21 cellular contexts compared by ENCODE assay signal in genomic region chr19:18196511-18196845, GRCh38. TPM values are rescaled to one million over a fixed set of nuclear protein-coding genes. Genes with fewer than 3 reads are reported as not detected.
A peak's percentile ranks its signal among the peaks of the same experiment; 100 is the strongest.
DNase-seq lines count a peak whose midpoint lies in the region; ATAC-seq and TF ChIP-seq lines count a peak whose summit lies in the region.
"Had no signal": no experiment of that assay in that cellular context is flagged by ENCODE, and none has a peak within 500 bp of the region (broad histone marks: within the 10 kb centered on the region; RNA-seq: fewer than 3 reads in every experiment).

No MANE protein-coding gene starts in this region.

- no peaks in the 10 kb centered on the region for H3K9me3 ChIP-seq in CD4-positive, alpha-beta T cell (ENCODE audit: control insufficient read depth, low read length)

- peak overlapping the region; percentile 90 for H3K27ac ChIP-seq in 22Rv1
- no peak overlapping the region for H3K27ac ChIP-seq in CD4-positive, alpha-beta T cell (ENCODE audit: low read depth, low read length)
- H3K27ac ChIP-seq: GM23248 had no signal

- H3K27ac Mint-ChIP-seq in CD4-positive, alpha-beta T cell, result no peak overlapping the region
- H3K27ac Mint-ChIP-seq in brain (peak overlapping the region in 1 of 5 experiments; percentile 72), nephron (no peak overlapping the region)

- H3K4me1 Mint-ChIP-seq in CD4-positive, alpha-beta T cell (ENCODE audit: low read depth), result peaks cover 31% of the 10 kb centered on the region
- H3K4me1 Mint-ChIP-seq in brain, result peaks cover 32% of the 10 kb centered on the region
- H3K4me1 Mint-ChIP-seq in nephron, result peaks cover 14% of the 10 kb centered on the region

- POLR2A ChIA-PET in CD4-positive, alpha-beta T cell (lab: Charles Lee), result no interaction called here

- TF ChIP-seq CTCF in 22Rv1 (IDR thresholded peaks at IDR 0.05) (no peak), brain (conservative IDR thresholded peaks at IDR 0.05) (no peak), nephron (IDR thresholded peaks at IDR 0.05; ENCODE audit: unreplicated experiment in 3 of 3) (no peak)
- no peak for TF ChIP-seq CTCF in CD4-positive, alpha-beta T cell (IDR thresholded peaks at IDR 0.05)

- peaks cover 45% of the 10 kb centered on the region for H3K36me3 Mint-ChIP-seq in CD4-positive, alpha-beta T cell (ENCODE audit: low read depth)
- H3K36me3 Mint-ChIP-seq in brain (peaks cover 27% of the 10 kb centered on the region), nephron (ENCODE audit: low read depth) (peaks cover 15% of the 10 kb centered on the region)

- H3K9me3 Mint-ChIP-seq in CD4-positive, alpha-beta T cell, result no peaks in the 10 kb centered on the region
- H3K9me3 Mint-ChIP-seq in brain (peaks cover 0 to 4% (median 0%) of the 10 kb centered on the region in 5 experiments), nephron (no peaks in the 10 kb centered on the region)

- DNase-seq in CD4-positive, alpha-beta T cell, result no peak
- no peak for DNase-seq in DMS153 treated with DMSO at 0.1 percent for 48 hours (lab: John Stamatoyannopoulos, UW; ENCODE audit: unreplicated experiment)
- DNase-seq: ACHN; AML-193; CD4-positive, alpha-beta memory T cell; DND-41; GDM1; GM23248; HCEC 1CT; KBM-7; NCI-H1048; NCI-H146; NCI-H2081; NCI-H510A treated with DMSO at 0.1 percent for 48 hours; NCI-H82 had no signal

- H3K27me3 ChIP-seq in CD4-positive, alpha-beta T cell (ENCODE audit: control insufficient read depth, insufficient read depth, low read length), result no peaks in the 10 kb centered on the region

- H3K27me3 Mint-ChIP-seq in CD4-positive, alpha-beta T cell, result no peaks in the 10 kb centered on the region
- H3K27me3 Mint-ChIP-seq in brain, result no peaks in the 10 kb centered on the region
- no peaks in the 10 kb centered on the region for H3K27me3 Mint-ChIP-seq in nephron (ENCODE audit: low read depth)
- H3K27me3 Mint-ChIP-seq: CD4-positive, alpha-beta memory T cell had no signal

- intact Hi-C loops in CD4-positive, alpha-beta T cell (cut with DNase I, micrococcal nuclease), result no loop called here

- no peak for ATAC-seq in CD4-positive, alpha-beta T cell (ENCODE audit: poor library complexity)
- ATAC-seq in GM21619 (IDR thresholded peaks at IDR 0.05; ENCODE audit: unreplicated experiment) (no peak), HG03159 (IDR thresholded peaks at IDR 0.05; ENCODE audit: unreplicated experiment) (no peak)
- ATAC-seq: GM12878 had no signal

- H3K4me3 Mint-ChIP-seq in CD4-positive, alpha-beta T cell, result peak overlapping the region; percentile 45
- peak overlapping the region in 4 of 5 experiments; percentile 47 to 67 (median 56) for H3K4me3 Mint-ChIP-seq in brain
- H3K4me3 Mint-ChIP-seq in nephron, result peak overlapping the region; percentile 59 to 72 (median 72)

- CTCF ChIA-PET in CD4-positive, alpha-beta T cell (lab: Charles Lee), result no interaction called here

RNA-seq across cellular contexts. Expression of gene MPV17L2, which starts 3.5 kb away (rescaled TPM):
- 1 to 10 TPM; 2.8 to 3.9 TPM for total RNA-seq in CD4-positive, alpha-beta T cell
- 19.0 TPM for polyA plus RNA-seq in brain (ENCODE audit: insufficient read depth, low read depth, low replicate concordance)

RNA-seq across cellular contexts. Expression of gene RAB3A, which starts 7.4 kb away (rescaled TPM):
- 10 to 100 TPM; 28.9 to 31.2 TPM for total RNA-seq in CD4-positive, alpha-beta T cell
- 184 TPM for polyA plus RNA-seq in brain (ENCODE audit: insufficient read depth, low read depth, low replicate concordance)

RNA-seq across cellular contexts. Expression of gene IFI30, which starts 22.9 kb away (rescaled TPM):
- 10 to 100 TPM; 10.6 to 10.7 TPM for total RNA-seq in CD4-positive, alpha-beta T cell
- polyA plus RNA-seq in brain (ENCODE audit: insufficient read depth, low read depth, low replicate concordance), result 55.7 TPM

RNA-seq across cellular contexts. Expression of gene PDE4C, which starts 29.8 kb away (rescaled TPM):
- not detected for total RNA-seq in CD4-positive, alpha-beta T cell
- 0.25 TPM for polyA plus RNA-seq in brain (ENCODE audit: insufficient read depth, low read depth, low replicate concordance)
- polyA plus RNA-seq: CD4-positive, alpha-beta memory T cell had no signal

RNA-seq across cellular contexts. Expression of gene PIK3R2, which starts 43.5 kb away (rescaled TPM):
- 1 to 10 TPM; 4.6 to 5.6 TPM for total RNA-seq in CD4-positive, alpha-beta T cell
- 30.0 TPM for polyA plus RNA-seq in brain (ENCODE audit: insufficient read depth, low read depth, low replicate concordance)
